Comparison of ENCODE assay signal across 14 cellular contexts in genomic region chr6:93786474-93787330, GRCh38.
A peak's percentile ranks its signal among the peaks of the same experiment; 100 is the strongest.
DNase-seq lines count a peak whose midpoint lies in the region; ATAC-seq and FAIRE-seq lines count a peak whose summit lies in the region.
"Had no signal": no experiment of that assay in that cellular context is flagged by ENCODE, and none has a peak within 500 bp of the region (broad histone marks: within the 10 kb centered on the region; RNA-seq: fewer than 3 reads in every experiment).

No MANE protein-coding gene starts in this region.

- H3K9me3 ChIP-seq in adipocyte (ENCODE audit: control insufficient read depth, low read length), result no peaks in the 10 kb centered on the region
- H3K9me3 ChIP-seq: left lung, upper lobe of right lung had no signal

- H3K27me3 ChIP-seq in adipocyte (replicated peaks; ENCODE audit: control insufficient read depth, insufficient read depth, low read length), result no peaks in the 10 kb centered on the region
- H3K27me3 ChIP-seq: left lung, upper lobe of right lung had no signal

- FAIRE-seq in urothelium cell line (lab: Jason Lieb, UNC), result no peak

- no peaks in the 10 kb centered on the region for H3K36me3 ChIP-seq in adipocyte (ENCODE audit: control insufficient read depth, insufficient read depth, low read length, severe bottlenecking)
- H3K36me3 ChIP-seq: left lung, upper lobe of right lung had no signal

- H3K9ac ChIP-seq in adipocyte (ENCODE audit: low read length), result peak overlapping the region; percentile 84

- intact Hi-C loops in cardiac septum (cut with DNase I), result no loop called here

- ATAC-seq in HG03342 (IDR thresholded peaks at IDR 0.05; ENCODE audit: unreplicated experiment), result no peak
- ATAC-seq: activated naive CD4-positive, alpha-beta T cell treated with anti-CD3 and anti-CD28 coated beads, Interleukin-2, amount 50 U/mL, for 72 hours; left lung; upper lobe of right lung had no signal

- H3K4me1 ChIP-seq in adipocyte (ENCODE audit: control insufficient read depth, insufficient read depth, low read length), result peaks cover 50% of the 10 kb centered on the region
- H3K4me1 ChIP-seq: left lung, upper lobe of right lung had no signal

- peak overlapping the region; percentile 80 for H3K4me3 ChIP-seq in adipocyte (ENCODE audit: low read length)
- H3K4me3 ChIP-seq: left lung, upper lobe of right lung had no signal

- peak; percentile 32 for DNase-seq in NCI-H748 (lab: John Stamatoyannopoulos, UW; ENCODE audit: unreplicated experiment)
- DNase-seq in NCI-H748 treated with DMSO at 0.1 percent for 48 hours (lab: John Stamatoyannopoulos, UW), result no peak
- DNase-seq in adipocyte (ENCODE audit: low read depth), result no peak
- DNase-seq in iPS-NIHi11 (ENCODE audit: low spot score), result peak; percentile 62
- peak; percentile 15 for DNase-seq in urothelium cell line (ENCODE audit: low spot score)
- no peak for DNase-seq in cardiac septum (ENCODE audit: low spot score)
- DNase-seq in COR-L47 (lab: John Stamatoyannopoulos, UW), result no peak
- DNase-seq: foreskin melanocyte; left lung; NCI-H1930; stimulated activated CD8-positive, alpha-beta memory T cell treated with anti-CD3 and anti-CD28 coated beads, Interleukin-4, amount 100 ng/mL, for 48 hours; upper lobe of right lung had no signal

Comparison
In these comparisons a context has a peak if more than half of its experiments do, and no peak if none do; other contexts are left out.
1. DNase-seq: peak in NCI-H748 (single experiment), iPS-NIHi11 (single experiment) and urothelium cell line (single experiment); none in NCI-H748 treated with DMSO at 0.1 percent for 48 hours (single experiment), adipocyte (single experiment), cardiac septum (single experiment) and COR-L47 (single experiment).